In genomic region chr11:122261546-122261945, GRCh38 we compare ENCODE assay signal across 19 cellular contexts.
A peak's percentile ranks its signal among the peaks of the same experiment; 100 is the strongest.
DNase-seq lines count a peak whose midpoint lies in the region; ATAC-seq and TF ChIP-seq lines count a peak whose summit lies in the region.
"Had no signal": no experiment of that assay in that cellular context is flagged by ENCODE, and none has a peak within 500 bp of the region (broad histone marks: within the 10 kb centered on the region; RNA-seq: fewer than 3 reads in every experiment).

No MANE protein-coding gene starts in this region.

- no peak overlapping the region for H3K27ac ChIP-seq in RWPE2 (ENCODE audit: poor library complexity, severe bottlenecking)
- peak overlapping the region; percentile 35 for H3K27ac ChIP-seq in smooth muscle cell (ENCODE audit: low read depth)
- H3K27ac ChIP-seq: 22Rv1 had no signal

- H3K9ac ChIP-seq in smooth muscle cell (ENCODE audit: low read depth), result no peak overlapping the region

- no peak for TF ChIP-seq CTCF in RWPE2 (IDR thresholded peaks at IDR 0.05; ENCODE audit: poor library complexity, severe bottlenecking)
- no peak for TF ChIP-seq CTCF in fibroblast of mammary gland (conservative IDR thresholded peaks at IDR 0.05; ENCODE audit: control insufficient read depth, insufficient read depth, low read depth, low read length)
- no peak for TF ChIP-seq CTCF in smooth muscle cell (IDR thresholded peaks at IDR 0.05; ENCODE audit: borderline replicate concordance, insufficient read depth, poor library complexity, severe bottlenecking)

- no peaks in the 10 kb centered on the region for H3K79me2 ChIP-seq in smooth muscle cell (ENCODE audit: low read depth)

- peak overlapping the region; percentile 27 for H3K4me2 ChIP-seq in smooth muscle cell

- no peaks in the 10 kb centered on the region for H3F3A ChIP-seq in smooth muscle cell (ENCODE audit: low read depth)

- peak; percentile 17 for DNase-seq in NCI-H82 (lab: John Stamatoyannopoulos, UW)
- DNase-seq in NCI-H82 treated with DMSO at 0.1 percent for 48 hours (lab: John Stamatoyannopoulos, UW; ENCODE audit: unreplicated experiment), result no peak
- DNase-seq in RWPE2 (ENCODE audit: low spot score), result no peak
- peak; percentile 11 for DNase-seq in fibroblast of mammary gland (ENCODE audit: low read depth)
- DNase-seq in smooth muscle cell (lab: John Stamatoyannopoulos, UW; ENCODE audit: unreplicated experiment), result no peak
- DNase-seq in putamen (ENCODE audit: low spot score), result no peak
- no peak for DNase-seq in AML-193 (lab: John Stamatoyannopoulos, UW)
- DNase-seq: BE2C; Calu3; CD4-positive, alpha-beta memory T cell; Kasumi-1; NCI-H1105; NCI-H2081; NCI-H2171 treated with DMSO at 0.1 percent for 48 hours; NCI-H446 treated with DMSO at 0.1 percent for 48 hours; NCI-H69 had no signal

- H3K4me1 ChIP-seq in RWPE2 (ENCODE audit: insufficient read depth, poor library complexity, severe bottlenecking) (peaks cover 5% of the 10 kb centered on the region), smooth muscle cell (ENCODE audit: low read depth) (no peaks in the 10 kb centered on the region)
- H3K4me1 ChIP-seq: BE2C had no signal

- H4K20me1 ChIP-seq in smooth muscle cell (ENCODE audit: low read depth), result no peaks in the 10 kb centered on the region

- H3K9me3 ChIP-seq in RWPE2 (ENCODE audit: severe bottlenecking) (no peaks in the 10 kb centered on the region), smooth muscle cell (replicated peaks; ENCODE audit: low read depth) (no peaks in the 10 kb centered on the region)
- H3K9me3 ChIP-seq: BE2C had no signal

- H3K4me3 ChIP-seq in RWPE2 (ENCODE audit: severe bottlenecking), result no peak overlapping the region
- no peak overlapping the region for H3K4me3 ChIP-seq in fibroblast of mammary gland (ENCODE audit: control insufficient read depth, low read depth, low read length)
- H3K4me3 ChIP-seq in smooth muscle cell, result no peak overlapping the region

- ATAC-seq in RWPE2 (ENCODE audit: low read depth) (peak; percentile 62; the same call in 1 of the 3 replicates), HG02885 (IDR thresholded peaks at IDR 0.05; ENCODE audit: poor library complexity, unreplicated experiment) (no peak)
- ATAC-seq: Right ventricle myocardium inferior had no signal

- no peak overlapping the region for H2AFZ ChIP-seq in smooth muscle cell (ENCODE audit: low read depth)

- H3K36me3 ChIP-seq in RWPE2 (ENCODE audit: low read depth) (no peaks in the 10 kb centered on the region), smooth muscle cell (ENCODE audit: low read depth) (no peaks in the 10 kb centered on the region)
- H3K36me3 ChIP-seq: BE2C had no signal

- 41% methylated on average over 4 of the region's 4 CpGs for WGBS in smooth muscle cell (ENCODE audit: low lambda C conversion rate)

- H3K27me3 ChIP-seq in RWPE2 (ENCODE audit: insufficient read depth, poor library complexity, severe bottlenecking), result no peaks in the 10 kb centered on the region
- no peaks in the 10 kb centered on the region for H3K27me3 ChIP-seq in smooth muscle cell (ENCODE audit: low read depth)
- H3K27me3 ChIP-seq: BE2C had no signal

Comparison
In these comparisons a context has a peak if more than half of its experiments do, and no peak if none do; other contexts are left out.
1. DNase-seq: peak in NCI-H82 (single experiment) and fibroblast of mammary gland (single experiment); none in NCI-H82 treated with DMSO at 0.1 percent for 48 hours (single experiment), RWPE2 (single experiment), smooth muscle cell (single experiment), putamen (single experiment) and AML-193 (0 of 2).